16 cellular contexts compared by ENCODE assay signal in the genomic region with DNA sequence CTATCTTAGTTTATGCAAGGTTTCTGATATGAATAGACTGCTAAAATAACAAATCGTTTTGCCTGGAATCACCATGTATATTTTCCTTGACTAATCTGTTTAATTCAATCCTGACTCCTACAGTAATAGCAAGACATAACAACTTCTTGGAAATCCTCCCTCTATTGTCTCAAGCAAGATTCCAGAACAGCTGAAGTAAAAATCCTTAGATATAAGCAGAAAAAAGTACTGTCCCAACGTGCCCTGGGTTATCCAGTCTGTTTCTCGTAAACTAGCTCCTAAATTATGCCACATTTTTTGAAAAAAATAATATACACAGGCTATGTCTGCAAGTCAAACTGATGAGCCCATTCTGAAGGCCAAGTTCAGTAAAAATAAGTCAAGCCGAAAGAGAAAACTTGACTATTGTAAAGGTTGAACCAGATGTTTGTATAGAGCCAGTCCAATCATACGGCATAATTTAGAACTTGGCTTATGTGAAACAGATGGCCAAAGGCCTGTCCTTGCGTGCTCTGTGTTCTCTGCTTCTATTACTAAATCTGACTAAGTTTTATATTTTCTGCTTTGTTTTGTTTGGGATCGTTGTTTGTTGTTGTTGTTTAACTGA.
DNase-seq lines count a peak whose midpoint lies in the region; ATAC-seq and TF ChIP-seq lines count a peak whose summit lies in the region.
"Had no signal": no experiment of that assay in that cellular context is flagged by ENCODE, and none has a peak within 500 bp of the region (broad histone marks: within the 10 kb centered on the region; RNA-seq: fewer than 3 reads in every experiment).

No MANE protein-coding gene starts in this region.

- H3K9me3 ChIP-seq in right cardiac atrium (ENCODE audit: control insufficient read depth, low read length) (no peaks in the 10 kb centered on the region), ascending aorta (no peaks in the 10 kb centered on the region), thoracic aorta (no peaks in the 10 kb centered on the region)
- H3K9me3 ChIP-seq in naive thymus-derived CD4-positive, alpha-beta T cell (ENCODE audit: control insufficient read depth in 2 of 3, low read length in 3 of 3), result no peaks in the 10 kb centered on the region
- H3K9me3 ChIP-seq: BLaER1 had no signal

- intact Hi-C loops in right cardiac atrium (cut with DNase I), result no loop called here
- intact Hi-C loops in Right ventricle myocardium superior (cut with DNase I), result no loop called here
- intact Hi-C loops in ascending aorta (cut with DNase I), result no loop called here
- intact Hi-C loops in naive thymus-derived CD4-positive, alpha-beta T cell (cut with micrococcal nuclease), result no loop called here

- no peaks in the 10 kb centered on the region for H3K4me1 ChIP-seq in right cardiac atrium (ENCODE audit: control insufficient read depth, insufficient read depth, low read length)
- H3K4me1 ChIP-seq in ascending aorta, result no peaks in the 10 kb centered on the region
- H3K4me1 ChIP-seq in thoracic aorta (ENCODE audit: control insufficient read depth in 1 of 2, low read depth in 2 of 2), result peaks cover 23 to 28% of the 10 kb centered on the region in 2 donors
- H3K4me1 ChIP-seq in naive thymus-derived CD4-positive, alpha-beta T cell (ENCODE audit: control insufficient read depth in 2 of 2, insufficient read depth in 2 of 2, low read length in 2 of 2), result no peaks in the 10 kb centered on the region
- H3K4me1 ChIP-seq: BLaER1 had no signal

- no peak overlapping the region for H3K27ac Mint-ChIP-seq in naive thymus-derived CD4-positive, alpha-beta T cell
- H3K27ac Mint-ChIP-seq: CD8-positive, alpha-beta T cell had no signal

- H3K27me3 Mint-ChIP-seq in naive thymus-derived CD4-positive, alpha-beta T cell, result no peaks in the 10 kb centered on the region

- H3K4me3 Mint-ChIP-seq in naive thymus-derived CD4-positive, alpha-beta T cell, result no peak overlapping the region
- H3K4me3 Mint-ChIP-seq: CD8-positive, alpha-beta T cell had no signal

- peak; percentile 56 for ATAC-seq in right cardiac atrium
- ATAC-seq in Right ventricle myocardium superior (ENCODE audit: poor library complexity), result no peak
- ATAC-seq in thoracic aorta (ENCODE audit: insufficient number of reproducible peaks, low FRiP score, low read depth), result no peak
- ATAC-seq in HG03571 (IDR thresholded peaks at IDR 0.05; ENCODE audit: unreplicated experiment), result no peak
- ATAC-seq in naive thymus-derived CD4-positive, alpha-beta T cell, result no peak
- ATAC-seq: CD8-positive, alpha-beta T cell had no signal

- H3K27me3 ChIP-seq in right cardiac atrium (ENCODE audit: control insufficient read depth, insufficient read depth), result no peaks in the 10 kb centered on the region
- no peaks in the 10 kb centered on the region for H3K27me3 ChIP-seq in ascending aorta
- H3K27me3 ChIP-seq in thoracic aorta (replicated peaks; ENCODE audit: insufficient read depth), result no peaks in the 10 kb centered on the region
- H3K27me3 ChIP-seq in naive thymus-derived CD4-positive, alpha-beta T cell (ENCODE audit: control insufficient read depth in 2 of 2, insufficient read depth in 2 of 2, low read length in 2 of 2), result no peaks in the 10 kb centered on the region
- H3K27me3 ChIP-seq: BLaER1 had no signal

- POLR2A ChIA-PET in naive thymus-derived CD4-positive, alpha-beta T cell (lab: Charles Lee), result no interaction called here

- H3K4me3 ChIP-seq in right cardiac atrium (ENCODE audit: low read length), result no peak overlapping the region
- peak overlapping the region; percentile 6 to 19 for H3K4me3 ChIP-seq in ascending aorta
- no peak overlapping the region for H3K4me3 ChIP-seq in fibroblast of the aortic adventitia (ENCODE audit: low read depth, low read length)
- peak overlapping the region; percentile 18 for H3K4me3 ChIP-seq in thoracic aorta
- H3K4me3 ChIP-seq in naive thymus-derived CD4-positive, alpha-beta T cell (ENCODE audit: low read length), result no peak overlapping the region
- H3K4me3 ChIP-seq: BLaER1 had no signal

- H3K27ac ChIP-seq in right cardiac atrium (ENCODE audit: low read length) (no peak overlapping the region), ascending aorta (peak overlapping the region; percentile 51 to 55), thoracic aorta (peak overlapping the region; percentile 25 to 63)
- no peak overlapping the region for H3K27ac ChIP-seq in naive thymus-derived CD4-positive, alpha-beta T cell (ENCODE audit: low read depth, low read length)
- H3K27ac ChIP-seq: BLaER1, KMS-11 had no signal

- H3K36me3 Mint-ChIP-seq in naive thymus-derived CD4-positive, alpha-beta T cell, result no peaks in the 10 kb centered on the region
- H3K36me3 Mint-ChIP-seq: CD8-positive, alpha-beta T cell had no signal

- peaks cover 0 to 4% (median 0%) of the 10 kb centered on the region in 11 donors for H3K9me3 Mint-ChIP-seq in naive thymus-derived CD4-positive, alpha-beta T cell
- H3K9me3 Mint-ChIP-seq: CD8-positive, alpha-beta T cell had no signal

- no peaks in the 10 kb centered on the region for H3K36me3 ChIP-seq in ascending aorta
- no peaks in the 10 kb centered on the region for H3K36me3 ChIP-seq in thoracic aorta
- H3K36me3 ChIP-seq in naive thymus-derived CD4-positive, alpha-beta T cell (ENCODE audit: control insufficient read depth in 2 of 3, insufficient read depth in 3 of 3, low read length in 3 of 3), result no peaks in the 10 kb centered on the region
- H3K36me3 ChIP-seq: BLaER1 had no signal

- DNase-seq in right cardiac atrium (no peak), Right ventricle myocardium superior (no peak), ascending aorta (ENCODE audit: low spot score in 2 of 2) (no peak), fibroblast of the aortic adventitia (ENCODE audit: low read depth) (peak; percentile 12), thoracic aorta (ENCODE audit: low spot score) (no peak)
- no peak for DNase-seq in naive thymus-derived CD4-positive, alpha-beta T cell
- DNase-seq in NK-92 treated with Interleukin-12 subunit alpha and Interleukin-12 subunit beta, amount 100 ng/mL, for 24 hours (lab: John Stamatoyannopoulos, UW), result no peak
- DNase-seq: CD8-positive, alpha-beta T cell; DND-41; GF-D8; NCI-H1436 treated with DMSO at 0.1 percent for 48 hours; NCI-H226; NCI-H526 had no signal

- H3K4me1 Mint-ChIP-seq in naive thymus-derived CD4-positive, alpha-beta T cell, result no peaks in the 10 kb centered on the region

- TF ChIP-seq CTCF in ascending aorta (IDR thresholded peaks at IDR 0.05) (no peak), fibroblast of the aortic adventitia (IDR thresholded peaks at IDR 0.05; ENCODE audit: insufficient read depth, low read length) (no peak), thoracic aorta (IDR thresholded peaks at IDR 0.05) (no peak)

- CTCF ChIA-PET in naive thymus-derived CD4-positive, alpha-beta T cell (lab: Charles Lee), result no interaction called here

- 52% methylated on average over 7 of the region's 7 CpGs for WGBS in right cardiac atrium

Comparison
In these comparisons a context has a peak if more than half of its experiments do, and no peak if none do; other contexts are left out.
1. ATAC-seq: peak in right cardiac atrium (2 of 2); none in Right ventricle myocardium superior (single experiment), thoracic aorta (single experiment), HG03571 (single experiment) and naive thymus-derived CD4-positive, alpha-beta T cell (single experiment).
2. H3K27ac ChIP-seq: peak in ascending aorta (2 of 2) and thoracic aorta (2 of 2); none in right cardiac atrium (single experiment) and naive thymus-derived CD4-positive, alpha-beta T cell (single experiment).
3. H3K4me3 ChIP-seq: peak in ascending aorta (2 of 2) and thoracic aorta (single experiment); none in right cardiac atrium (single experiment), fibroblast of the aortic adventitia (single experiment) and naive thymus-derived CD4-positive, alpha-beta T cell (single experiment).